1 cellular context compared by ENCODE assay signal in the genomic region with DNA sequence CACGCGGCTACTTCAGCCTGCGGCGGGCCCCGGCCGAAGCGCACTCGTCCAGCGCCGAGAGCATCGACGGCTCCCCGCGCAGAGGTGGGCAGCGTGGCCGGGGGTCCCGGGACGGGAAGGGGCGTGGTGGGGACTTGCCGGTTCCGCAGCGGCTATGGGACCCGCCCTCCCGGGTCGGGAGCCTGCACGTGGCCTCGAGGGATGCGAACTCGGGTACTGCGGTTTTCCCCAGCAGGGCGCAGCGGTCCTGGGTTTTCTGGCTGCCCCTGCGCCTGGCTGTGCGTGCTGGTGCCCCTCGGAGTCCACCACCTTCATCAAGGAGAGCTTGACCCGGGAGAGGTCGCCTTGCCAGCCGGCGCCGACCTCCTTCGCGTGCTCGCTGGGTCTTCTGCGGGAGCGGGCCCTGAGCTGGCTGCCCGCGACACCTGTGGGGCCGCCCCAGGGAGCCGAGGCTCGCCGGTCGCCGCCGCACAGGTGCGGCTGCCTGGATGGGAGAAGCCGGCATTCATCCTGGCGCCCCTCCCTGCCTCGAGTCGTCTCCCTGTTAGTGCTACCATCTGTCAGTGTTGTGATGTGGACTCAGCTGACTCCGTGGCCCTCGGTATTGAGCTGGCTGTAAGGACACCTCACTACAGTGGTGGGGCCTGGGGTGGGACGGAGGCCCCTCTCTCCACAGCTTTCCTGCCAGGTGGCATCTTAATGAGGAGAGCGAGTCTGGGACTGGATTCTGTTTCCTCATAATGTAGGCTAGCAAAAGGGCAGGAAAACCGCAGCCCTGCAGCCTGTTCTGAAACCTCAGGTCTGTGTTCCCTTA.
TF ChIP-seq lines count a peak whose summit lies in the region.

No MANE protein-coding gene starts in this region.

TF ChIP-seq in SK-N-SH treated with all-trans-retinoic acid at 6 μM for 48 hours, 23 proteins besides CTCF, POLR2A, EP300 and RAD21 (continued from another document):
- TF ChIP-seq, protein P1, sequence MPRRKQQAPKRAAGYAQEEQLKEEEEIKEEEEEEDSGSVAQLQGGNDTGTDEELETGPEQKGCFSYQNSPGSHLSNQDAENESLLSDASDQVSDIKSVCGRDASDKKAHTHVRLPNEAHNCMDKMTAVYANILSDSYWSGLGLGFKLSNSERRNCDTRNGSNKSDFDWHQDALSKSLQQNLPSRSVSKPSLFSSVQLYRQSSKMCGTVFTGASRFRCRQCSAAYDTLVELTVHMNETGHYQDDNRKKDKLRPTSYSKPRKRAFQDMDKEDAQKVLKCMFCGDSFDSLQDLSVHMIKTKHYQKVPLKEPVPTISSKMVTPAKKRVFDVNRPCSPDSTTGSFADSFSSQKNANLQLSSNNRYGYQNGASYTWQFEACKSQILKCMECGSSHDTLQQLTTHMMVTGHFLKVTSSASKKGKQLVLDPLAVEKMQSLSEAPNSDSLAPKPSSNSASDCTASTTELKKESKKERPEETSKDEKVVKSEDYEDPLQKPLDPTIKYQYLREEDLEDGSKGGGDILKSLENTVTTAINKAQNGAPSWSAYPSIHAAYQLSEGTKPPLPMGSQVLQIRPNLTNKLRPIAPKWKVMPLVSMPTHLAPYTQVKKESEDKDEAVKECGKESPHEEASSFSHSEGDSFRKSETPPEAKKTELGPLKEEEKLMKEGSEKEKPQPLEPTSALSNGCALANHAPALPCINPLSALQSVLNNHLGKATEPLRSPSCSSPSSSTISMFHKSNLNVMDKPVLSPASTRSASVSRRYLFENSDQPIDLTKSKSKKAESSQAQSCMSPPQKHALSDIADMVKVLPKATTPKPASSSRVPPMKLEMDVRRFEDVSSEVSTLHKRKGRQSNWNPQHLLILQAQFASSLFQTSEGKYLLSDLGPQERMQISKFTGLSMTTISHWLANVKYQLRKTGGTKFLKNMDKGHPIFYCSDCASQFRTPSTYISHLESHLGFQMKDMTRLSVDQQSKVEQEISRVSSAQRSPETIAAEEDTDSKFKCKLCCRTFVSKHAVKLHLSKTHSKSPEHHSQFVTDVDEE (CRISPR knock-in tag; IDR thresholded peaks at IDR 0.05) = no peak
- no peak for TF ChIP-seq PPARA (CRISPR knock-in tag; IDR thresholded peaks at IDR 0.05; ENCODE audit: borderline replicate concordance)
- no peak for TF ChIP-seq CREB5 (CRISPR knock-in tag; IDR thresholded peaks at IDR 0.05; ENCODE audit: low read depth)
- no peak for TF ChIP-seq BACH2 (CRISPR knock-in tag; IDR thresholded peaks at IDR 0.05; ENCODE audit: borderline replicate concordance)
